Comparison of ENCODE assay signal across 20 cellular contexts in genomic region chr3:38450853-38451252, GRCh38. TPM values are rescaled to one million over a fixed set of nuclear protein-coding genes. Genes with fewer than 3 reads are reported as not detected.
DNase-seq lines count a peak whose midpoint lies in the region; ATAC-seq, FAIRE-seq and TF ChIP-seq lines count a peak whose summit lies in the region.
"Had no signal": no experiment of that assay in that cellular context is flagged by ENCODE, and none has a peak within 500 bp of the region (broad histone marks: within the 10 kb centered on the region; RNA-seq: fewer than 3 reads in every experiment).

No MANE protein-coding gene starts in this region.

- no peak overlapping the region for H2AFZ ChIP-seq in HepG2 (ENCODE audit: low read length)

- CTCF ChIA-PET in HepG2 (lab: Yijun Ruan, JAX; ENCODE audit: low intra/inter-chr PET ratio, low total read pairs): no interaction called here

- POLR2A ChIA-PET in HepG2 (lab: Yijun Ruan, JAX): no interaction called here

- H3K36me3 ChIP-seq in HepG2 (replicated peaks in 1 of 2; ENCODE audit: control insufficient read depth in 1 of 2, insufficient read depth in 2 of 2, low read length in 2 of 2) (no peaks in the 10 kb centered on the region), right lobe of liver (no peaks in the 10 kb centered on the region), endodermal cell (ENCODE audit: control insufficient read depth, insufficient read depth, low read length) (no peaks in the 10 kb centered on the region), right atrium auricular region (no peaks in the 10 kb centered on the region)

- H3K36me3 Mint-ChIP-seq in endodermal cell (ENCODE audit: low read depth) (peaks cover 9% of the 10 kb centered on the region), neural crest cell (ENCODE audit: low read depth) (peaks cover 7% of the 10 kb centered on the region), type B pancreatic cell (no peaks in the 10 kb centered on the region)

- H3K9ac ChIP-seq in HepG2 (ENCODE audit: insufficient read depth, low read depth, low read length) (no peak overlapping the region), endodermal cell (ENCODE audit: extremely low read depth, low read length, poor library complexity, severe bottlenecking) (no peak overlapping the region)

- no peaks in the 10 kb centered on the region for H3K9me3 ChIP-seq in HepG2 (ENCODE audit: low read length)
- H3K9me3 ChIP-seq in right lobe of liver: no peaks in the 10 kb centered on the region
- peaks cover 35% of the 10 kb centered on the region for H3K9me3 ChIP-seq in endodermal cell (ENCODE audit: control insufficient read depth, low read length)
- no peaks in the 10 kb centered on the region for H3K9me3 ChIP-seq in right atrium auricular region

- DNase-seq in HepG2 (ENCODE audit: low spot score) (no peak), right lobe of liver (no peak), endodermal cell (no peak), neural crest cell (ENCODE audit: low read depth, low spot score) (no peak), type B pancreatic cell (ENCODE audit: extremely low spot score, unreplicated experiment) (no peak), right atrium auricular region (ENCODE audit: low spot score) (no peak), HUDEP-2 (lab: John Stamatoyannopoulos, UW; ENCODE audit: unreplicated experiment in 76 of 76) (no peak)
- DNase-seq: C1 segment of cervical spinal cord; CD8-positive, alpha-beta memory T cell; DMS 273 treated with DMSO at 0.1 percent for 48 hours; DMS53; DMS79 treated with DMSO at 0.1 percent for 48 hours; GF-D8; GOT3; H7; HCEC 1CT had no signal

- H3K27me3 Mint-ChIP-seq in endodermal cell (ENCODE audit: insufficient read depth) (peaks cover 9% of the 10 kb centered on the region), neural crest cell (ENCODE audit: low read depth) (peaks cover 7% of the 10 kb centered on the region), type B pancreatic cell (no peaks in the 10 kb centered on the region)

- in situ Hi-C loops in HepG2 (cut with HindIII; ENCODE audit: extremely low pct_ligation_motif_present, low pct_unique_long_range_greater_than_20kb): loop anchor here (25.0 kb wide), 1 partner anchor 314 kb away; the partner anchor contains the start of genes ACAA1 and MYD88

- TF ChIP-seq EP300 in HepG2 (IDR thresholded peaks at IDR 0.05; ENCODE audit: low read depth in 2 of 2, low read length in 2 of 2) (no peak), HepG2 (CRISPR knock-in tag; IDR thresholded peaks at IDR 0.05; ENCODE audit: borderline replicate concordance) (no peak)

- H3K27ac Mint-ChIP-seq in endodermal cell: no peak overlapping the region
- H3K27ac Mint-ChIP-seq in neural crest cell (ENCODE audit: unreplicated experiment): no peak overlapping the region
- H3K27ac Mint-ChIP-seq in type B pancreatic cell: no peak overlapping the region

- H3K4me1 ChIP-seq in HepG2 (ENCODE audit: insufficient read depth, low read length) (peaks cover 9% of the 10 kb centered on the region), right lobe of liver (peaks cover 0 to 7% (median 2%) of the 10 kb centered on the region in 4 donors), endodermal cell (ENCODE audit: control insufficient read depth, insufficient read depth, low read length) (peaks cover under 1% of the 10 kb centered on the region), right atrium auricular region (peaks cover 0 to 13% of the 10 kb centered on the region in 2 donors)

- TF ChIP-seq RAD21 in HepG2 (CRISPR knock-in tag; IDR thresholded peaks at IDR 0.05): no peak

- FAIRE-seq in HepG2 (lab: Jason Lieb, UNC): no peak
- FAIRE-seq: D721Med, GM12891, GM18507 had no signal

- peaks cover 5% of the 10 kb centered on the region for H3K4me1 Mint-ChIP-seq in endodermal cell
- H3K4me1 Mint-ChIP-seq in neural crest cell: peaks cover 13% of the 10 kb centered on the region
- peaks cover 5% of the 10 kb centered on the region for H3K4me1 Mint-ChIP-seq in type B pancreatic cell (ENCODE audit: unreplicated experiment)

- H3K79me2 ChIP-seq in HepG2 (ENCODE audit: insufficient read depth, low read length): peaks cover 14% of the 10 kb centered on the region

- H3K27me3 ChIP-seq in HepG2 (ENCODE audit: control insufficient read depth in 1 of 2, insufficient read depth in 2 of 2, low read length in 2 of 2) (no peaks in the 10 kb centered on the region), right lobe of liver (no peaks in the 10 kb centered on the region), endodermal cell (ENCODE audit: control insufficient read depth, insufficient read depth, low read length, poor library complexity, severe bottlenecking) (no peaks in the 10 kb centered on the region), right atrium auricular region (no peaks in the 10 kb centered on the region)

- TF ChIP-seq POLR2A in HepG2 (IDR thresholded peaks at IDR 0.05; ENCODE audit: insufficient read depth in 1 of 2, low read depth in 2 of 2, low read length in 2 of 2) (no peak), right lobe of liver (IDR thresholded peaks at IDR 0.05) (no peak)

- BruUV-seq in HepG2 (replicated peaks; lab: Mats Ljungman, UMichigan): no TSS peak

- H3K4me3 ChIP-seq in HepG2 (replicated peaks in 1 of 3; ENCODE audit: insufficient read depth in 1 of 3, low read depth in 2 of 3, low read length in 3 of 3): no peak overlapping the region
- H3K4me3 ChIP-seq in right lobe of liver: no peak overlapping the region
- peak overlapping the region; percentile 20 for H3K4me3 ChIP-seq in endodermal cell (ENCODE audit: low read length)
- no peak overlapping the region for H3K4me3 ChIP-seq in right atrium auricular region

- ATAC-seq in HepG2 (no peak), right lobe of liver (no peak), GM19467 (IDR thresholded peaks at IDR 0.05; ENCODE audit: unreplicated experiment) (no peak)

- peaks cover 4% of the 10 kb centered on the region for H4K20me1 ChIP-seq in HepG2 (ENCODE audit: insufficient read depth, low read length)

- H3K9me3 Mint-ChIP-seq in endodermal cell: peaks cover 26% of the 10 kb centered on the region
- peaks cover 4% of the 10 kb centered on the region for H3K9me3 Mint-ChIP-seq in neural crest cell
- peaks cover 6% of the 10 kb centered on the region for H3K9me3 Mint-ChIP-seq in type B pancreatic cell
- H3K9me3 Mint-ChIP-seq: CD8-positive, alpha-beta memory T cell had no signal

- no peak overlapping the region for H3K27ac ChIP-seq in HepG2 (ENCODE audit: extremely low read length, insufficient read depth, low read length)
- no peak overlapping the region for H3K27ac ChIP-seq in right lobe of liver
- H3K27ac ChIP-seq in endodermal cell (ENCODE audit: low read depth, low read length): no peak overlapping the region
- H3K27ac ChIP-seq in right atrium auricular region: no peak overlapping the region

- no peak overlapping the region for H3K4me2 ChIP-seq in HepG2 (ENCODE audit: low read depth, low read length)

- no peak overlapping the region for H3K4me3 Mint-ChIP-seq in endodermal cell
- H3K4me3 Mint-ChIP-seq in neural crest cell: peak overlapping the region; percentile 72
- peak overlapping the region; percentile 53 for H3K4me3 Mint-ChIP-seq in type B pancreatic cell

- intact Hi-C loops in HepG2 (cut with micrococcal nuclease; ENCODE audit: unreplicated experiment) (no loop called here), right lobe of liver (cut with DNase I) (no loop called here)

- TF ChIP-seq CTCF in HepG2 (CRISPR knock-in tag; IDR thresholded peaks at IDR 0.05) (no peak), right lobe of liver (IDR thresholded peaks at IDR 0.05) (no peak), endodermal cell (conservative IDR thresholded peaks at IDR 0.05) (no peak), neural crest cell (conservative IDR thresholded peaks at IDR 0.05) (no peak), type B pancreatic cell (conservative IDR thresholded peaks at IDR 0.05) (no peak), right atrium auricular region (IDR thresholded peaks at IDR 0.05) (no peak)

- WGBS in HepG2 (ENCODE audit: low lambda C conversion rate): 94% methylated on average over 3 of the region's 3 CpGs
- 100% methylated on average over 1 of the region's 3 CpGs for WGBS in right lobe of liver (ENCODE audit: insufficient coverage, low coverage, low lambda C conversion rate, missing lambda C conversion rate)
- 86 to 97% methylated on average over 3 of the region's 3 CpGs for WGBS in endodermal cell (ENCODE audit: insufficient coverage in 1 of 2, insufficient read length in 1 of 2), 2 experiments

RNA-seq across cellular contexts. Expression of gene ACVR2B, which starts 2.8 kb away (rescaled TPM):
- 10.0 and 11.3 TPM in 2 replicates for total RNA-seq in HepG2 (2016; rRNA removed; fragmentation: Illumina TruSeq; extraction: Trizol)
- total RNA-seq in HepG2 (2016; cell fraction: cytosol; rRNA removed; fragmentation: Illumina TruSeq; extraction: Trizol; ENCODE audit: low read depth): 1.9 and 2.3 TPM in 2 replicates
- total RNA-seq in HepG2 (2016; cell fraction: insoluble cytoplasmic fraction; rRNA removed; fragmentation: Illumina TruSeq; extraction: Trizol): 9.6 and 10.5 TPM in 2 replicates
- total RNA-seq in HepG2 (2016; cell fraction: membrane; rRNA removed; fragmentation: Illumina TruSeq; extraction: Trizol): 6.0 TPM in 2 replicates
- 11.7 and 13.1 TPM in 2 replicates for total RNA-seq in HepG2 (2016; cell fraction: nucleus; rRNA removed; fragmentation: Illumina TruSeq; extraction: Trizol)
- 12.0 and 12.7 TPM in 2 replicates for polyA plus RNA-seq in HepG2 (2011; rRNA removed)
- 9.0 and 9.9 TPM in 2 replicates for polyA plus RNA-seq in HepG2 (2011; cell fraction: cytosol; rRNA removed)
- 15.0 and 15.2 TPM in 2 replicates for polyA plus RNA-seq in HepG2 (2011; cell fraction: nucleus; rRNA removed)
- polyA plus RNA-seq in HepG2 (2012): 9.9 and 12.0 TPM in 2 replicates
- polyA plus RNA-seq in HepG2 (2016; cell fraction: cytosol; fragmentation: Illumina TruSeq; extraction: Trizol; ENCODE audit: low read depth): 2.7 and 2.9 TPM in 2 replicates
- 5.1 and 5.5 TPM in 2 replicates for polyA plus RNA-seq in HepG2 (2016; cell fraction: insoluble cytoplasmic fraction; fragmentation: Illumina TruSeq; extraction: Trizol; ENCODE audit: low read depth)
- polyA plus RNA-seq in HepG2 (2016; cell fraction: membrane; fragmentation: Illumina TruSeq; extraction: Trizol; ENCODE audit: low read depth): 3.4 and 4.2 TPM in 2 replicates
- polyA plus RNA-seq in HepG2 (2016; cell fraction: nucleus; fragmentation: Illumina TruSeq; extraction: Trizol; ENCODE audit: insufficient read depth, low read depth): 8.4 and 8.5 TPM in 2 replicates
- polyA minus RNA-seq in HepG2 (2011; rRNA and poly(A)+ RNA removed; ENCODE audit: low replicate concordance): 23.0 and 122 TPM in 2 replicates
- 32.7 and 38.7 TPM in 2 replicates for polyA minus RNA-seq in HepG2 (2011; cell fraction: cytosol; rRNA and poly(A)+ RNA removed)
- polyA minus RNA-seq in HepG2 (2011; cell fraction: nucleus; rRNA and poly(A)+ RNA removed): 27.8 and 34.2 TPM in 2 replicates
- total RNA-seq in right lobe of liver: 1 to 10 TPM; 2.0 to 5.9 (median 4.4) TPM
- 100 to 1,000 TPM; 108 to 112 TPM for total RNA-seq in endodermal cell
- polyA plus RNA-seq in endodermal cell (2013, experiment 1 of 2): 41.1 TPM
- polyA plus RNA-seq in endodermal cell (2013, experiment 2 of 2): 43.0 TPM
- 77.1 and 79.1 TPM in 2 replicates for total RNA-seq in neural crest cell
- total RNA-seq in type B pancreatic cell (ENCODE audit: low replicate concordance): 27.1 and 42.8 TPM in 2 replicates
- 1 to 10 TPM; 3.9 to 6.0 TPM for total RNA-seq in right atrium auricular region

RNA-seq across cellular contexts. Expression of gene EXOG, which starts 45.3 kb away (rescaled TPM):
- 7.2 and 9.5 TPM in 2 replicates for total RNA-seq in HepG2 (2016; rRNA removed; fragmentation: Illumina TruSeq; extraction: Trizol)
- total RNA-seq in HepG2 (2016; cell fraction: cytosol; rRNA removed; fragmentation: Illumina TruSeq; extraction: Trizol; ENCODE audit: low read depth): 2.4 and 3.2 TPM in 2 replicates
- 9.4 and 10.0 TPM in 2 replicates for total RNA-seq in HepG2 (2016; cell fraction: insoluble cytoplasmic fraction; rRNA removed; fragmentation: Illumina TruSeq; extraction: Trizol)
- 4.3 and 4.9 TPM in 2 replicates for total RNA-seq in HepG2 (2016; cell fraction: membrane; rRNA removed; fragmentation: Illumina TruSeq; extraction: Trizol)
- total RNA-seq in HepG2 (2016; cell fraction: nucleus; rRNA removed; fragmentation: Illumina TruSeq; extraction: Trizol): 11.9 and 12.3 TPM in 2 replicates
- 5.5 TPM in 2 replicates for polyA plus RNA-seq in HepG2 (2011; rRNA removed)
- polyA plus RNA-seq in HepG2 (2011; cell fraction: cytosol; rRNA removed): 2.0 and 3.0 TPM in 2 replicates
- 11.4 and 19.7 TPM in 2 replicates for polyA plus RNA-seq in HepG2 (2011; cell fraction: nucleus; rRNA removed)
- 3.4 and 5.4 TPM in 2 replicates for polyA plus RNA-seq in HepG2 (2012)
- polyA plus RNA-seq in HepG2 (2016; cell fraction: cytosol; fragmentation: Illumina TruSeq; extraction: Trizol; ENCODE audit: low read depth): 0.79 and 1.1 TPM in 2 replicates
- 8.8 and 9.2 TPM in 2 replicates for polyA plus RNA-seq in HepG2 (2016; cell fraction: insoluble cytoplasmic fraction; fragmentation: Illumina TruSeq; extraction: Trizol; ENCODE audit: low read depth)
- 2.3 and 2.8 TPM in 2 replicates for polyA plus RNA-seq in HepG2 (2016; cell fraction: membrane; fragmentation: Illumina TruSeq; extraction: Trizol; ENCODE audit: low read depth)
- polyA plus RNA-seq in HepG2 (2016; cell fraction: nucleus; fragmentation: Illumina TruSeq; extraction: Trizol; ENCODE audit: insufficient read depth, low read depth): 25.1 and 25.9 TPM in 2 replicates
- polyA minus RNA-seq in HepG2 (2011; rRNA and poly(A)+ RNA removed; ENCODE audit: low replicate concordance): 5.4 and 6.5 TPM in 2 replicates
- polyA minus RNA-seq in HepG2 (2011; cell fraction: cytosol; rRNA and poly(A)+ RNA removed): 1.8 and 2.0 TPM in 2 replicates
- 15.5 and 17.5 TPM in 2 replicates for polyA minus RNA-seq in HepG2 (2011; cell fraction: nucleus; rRNA and poly(A)+ RNA removed)
- total RNA-seq in right lobe of liver: 1 to 10 TPM; 2.7 to 5.3 (median 3.9) TPM
- 10 to 100 TPM; 11.9 to 13.8 TPM for total RNA-seq in endodermal cell
- polyA plus RNA-seq in endodermal cell (2013, experiment 1 of 2): 14.8 TPM
- polyA plus RNA-seq in endodermal cell (2013, experiment 2 of 2): 13.3 TPM
- 26.2 and 26.5 TPM in 2 replicates for total RNA-seq in neural crest cell
- total RNA-seq in type B pancreatic cell (ENCODE audit: low replicate concordance): 6.7 and 16.8 TPM in 2 replicates
- 10 to 100 TPM; 23.4 to 36.6 TPM for total RNA-seq in right atrium auricular region
